34 cellular contexts compared by ENCODE assay signal in the genomic region with DNA sequence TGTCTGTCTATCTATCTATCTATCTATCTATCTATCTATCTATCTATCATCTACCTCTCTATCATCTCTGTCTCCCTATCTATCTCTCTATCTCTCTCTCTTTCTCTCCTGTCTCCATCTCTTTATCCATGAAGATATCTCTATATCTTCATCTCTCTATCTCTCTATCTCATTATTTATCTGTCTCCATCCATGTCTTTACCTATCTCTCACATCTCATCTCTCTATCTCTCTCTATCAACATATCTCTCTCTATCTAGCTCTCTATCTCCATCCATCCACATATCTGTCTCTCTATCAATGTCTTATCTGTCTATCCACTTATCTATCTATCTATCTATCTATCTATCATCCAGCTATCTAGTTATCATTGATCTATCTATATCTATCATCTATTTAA.
"Had no signal": no experiment of that assay in that cellular context is flagged by ENCODE, and none has a peak within 500 bp of the region (broad histone marks: within the 10 kb centered on the region; RNA-seq: fewer than 3 reads in every experiment).

No MANE protein-coding gene starts in this region.

- H3K9me3 ChIP-seq: MG63 had no signal

- H3K4me3 ChIP-seq: MG63 had no signal

- DNase-seq: Karpas-422, Kasumi-1, MG63, MM.1S, MV-4-11, NCI-H1048, NCI-H1092, NCI-H1092 treated with DMSO at 0.1 percent for 48 hours, NCI-H1105, NCI-H1105 treated with DMSO at 0.1 percent for 48 hours, NCI-H1417, NCI-H1417 treated with DMSO at 0.1 percent for 48 hours, NCI-H1436, NCI-H1436 treated with DMSO at 0.1 percent for 48 hours, NCI-H146, NCI-H1694, NCI-H1694 treated with DMSO at 0.1 percent for 48 hours, NCI-H187, NCI-H187 treated with DMSO at 0.1 percent for 48 hours, NCI-H1930, NCI-H2029, NCI-H2029 treated with DMSO at 0.1 percent for 48 hours, NCI-H2081, NCI-H2081 treated with DMSO at 0.1 percent for 48 hours, NCI-H2107, NCI-H2171, NCI-H2171 treated with DMSO at 0.1 percent for 48 hours, NCI-H2227 treated with DMSO at 0.1 percent for 48 hours, NCI-H226, NCI-H345, NCI-H446, NCI-H446 treated with DMSO at 0.1 percent for 48 hours, NCI-H510A, NCI-H510A treated with DMSO at 0.1 percent for 48 hours had no signal

- H3K27me3 ChIP-seq: MG63 had no signal

- H3K36me3 ChIP-seq: MG63 had no signal
